8 cellular contexts compared by ENCODE assay signal in the genomic region with DNA sequence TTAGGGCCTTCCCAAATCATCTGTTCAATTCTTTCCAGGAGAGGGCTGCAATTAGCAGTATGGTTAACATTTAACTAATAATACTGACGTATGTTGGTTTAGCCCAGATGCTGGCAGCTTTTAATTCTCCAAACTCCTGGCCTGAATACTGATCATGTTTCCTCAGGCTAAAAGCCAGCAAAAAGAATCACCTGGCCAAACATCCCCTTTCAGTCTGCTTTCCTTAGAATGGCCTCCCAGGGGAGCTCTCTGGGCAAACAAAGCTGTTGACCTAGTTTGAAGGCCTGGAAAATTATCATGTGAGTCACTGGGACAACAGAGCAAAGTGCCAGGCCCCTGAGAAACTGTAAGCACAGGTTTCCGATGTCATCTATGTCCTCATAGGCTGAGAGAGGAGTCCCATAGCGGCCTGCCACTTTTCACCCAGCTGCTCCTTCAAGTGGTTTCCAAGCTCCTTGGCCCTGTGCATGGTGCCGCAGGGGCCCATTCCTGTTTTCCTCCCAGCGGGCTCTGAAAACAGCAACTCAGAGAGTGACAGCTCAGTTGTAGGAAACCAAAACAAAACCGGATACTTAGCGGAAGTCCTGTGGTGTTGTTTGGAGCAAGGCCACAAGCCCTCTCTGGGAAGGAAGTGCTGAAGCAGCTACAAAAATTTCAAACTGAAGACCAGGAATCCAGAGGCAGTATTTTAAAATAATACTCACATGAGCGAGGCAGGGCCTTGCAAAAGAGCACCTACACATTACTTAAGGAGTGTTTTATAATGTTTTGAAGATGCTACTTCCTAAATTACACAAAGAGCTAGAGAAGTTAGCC. TPM values are rescaled to one million over a fixed set of nuclear protein-coding genes. Genes with fewer than 3 reads are reported as not detected.
DNase-seq lines count a peak whose midpoint lies in the region; ATAC-seq, FAIRE-seq and TF ChIP-seq lines count a peak whose summit lies in the region.

No MANE protein-coding gene starts in this region.

- peaks cover 59% of the 10 kb centered on the region for H3K4me1 Mint-ChIP-seq in CD4-positive, alpha-beta T cell (ENCODE audit: low read depth)

- H3K23ac ChIP-seq in H1 (ENCODE audit: insufficient read length), result no peak overlapping the region

- H3K9ac ChIP-seq in H1 (replicated peaks in 1 of 4; ENCODE audit: extremely low read depth in 1 of 4, low read depth in 3 of 4, low read length in 3 of 4), result peak overlapping the region in 2 of 4 experiments; percentile 14 to 25; a peak in 2 of 7 replicates

- no peaks in the 10 kb centered on the region for H3K36me3 Mint-ChIP-seq in CD4-positive, alpha-beta T cell (ENCODE audit: low read depth)

- H3K4me1 ChIP-seq in H1 (replicated peaks in 1 of 4; ENCODE audit: control insufficient read depth in 3 of 4, insufficient read depth in 4 of 4, low read length in 3 of 4) (peaks cover 4 to 23% (median 7%) of the 10 kb centered on the region in 4 experiments; a peak in 6 of 7 replicates), lower lobe of right lung (peaks cover 70% of the 10 kb centered on the region)

- peak overlapping the region; percentile 95 for H3K27ac Mint-ChIP-seq in CD4-positive, alpha-beta T cell

- H3K56ac ChIP-seq in H1 (replicated peaks; ENCODE audit: insufficient read length, low read depth, low read length), result no peak overlapping the region

- peak in 9 of 10 experiments; percentile 18 to 49 (median 36) for DNase-seq in CD4-positive, alpha-beta T cell
- DNase-seq in HK-2 (ENCODE audit: unreplicated experiment) (peak; percentile 54), NCI-H774 (lab: John Stamatoyannopoulos, UW) (peak; percentile 97), H1 (ENCODE audit: low read depth in 1 of 2, low spot score in 2 of 2) (peak; percentile 74 to 78), lower lobe of right lung (peak; percentile 85)
- peak in 2 of 3 experiments; percentile 30 to 32 for DNase-seq in activated CD8-positive, alpha-beta memory T cell treated with anti-CD3 and anti-CD28 coated beads for 48 hours (ENCODE audit: low read depth in 2 of 3, low spot score in 2 of 3)
- DNase-seq in stimulated activated CD4-positive, alpha-beta T cell treated with anti-CD3 and anti-CD28 coated beads, TNF-alpha, amount 100 ng/mL, for 4 hours (ENCODE audit: low read depth in 3 of 3), result peak in 2 of 3 experiments; percentile 18 to 26

- no peaks in the 10 kb centered on the region; the same call in 1 of the 2 replicates for H3K23me2 ChIP-seq in H1 (ENCODE audit: low read depth, low read length)

- H3K4ac ChIP-seq in H1 (replicated peaks; ENCODE audit: insufficient read length, low read depth, low read length), result no peak overlapping the region

- peak; percentile 81 for FAIRE-seq in H1 (lab: Jason Lieb, UNC)

- H2BK15ac ChIP-seq in H1 (ENCODE audit: low read length), result no peak overlapping the region

- peak overlapping the region; percentile 30 for H2BK120ac ChIP-seq in H1 (replicated peaks; ENCODE audit: low read depth, low read length)

- peak overlapping the region; percentile 90 for H4K5ac ChIP-seq in H1 (ENCODE audit: insufficient read length, low read depth, low read length)

- H3K9me3 Mint-ChIP-seq in CD4-positive, alpha-beta T cell, result no peaks in the 10 kb centered on the region

- H3K4me3 ChIP-seq in H1 (ENCODE audit: extremely low read depth in 1 of 4, insufficient read depth in 2 of 4, low read depth in 3 of 4, low read length in 4 of 4), result peak overlapping the region in 1 of 4 experiments; percentile 40; a peak in 2 of 8 replicates
- H3K4me3 ChIP-seq in lower lobe of right lung, result peak overlapping the region; percentile 24

- no peaks in the 10 kb centered on the region for H3K27me3 Mint-ChIP-seq in CD4-positive, alpha-beta T cell

- peak; percentile 18 to 61 for TF ChIP-seq POLR2A in H1 (IDR thresholded peaks at IDR 0.05; ENCODE audit: control extremely low read depth in 1 of 2, low read depth in 2 of 2, low read length in 2 of 2)

- peak overlapping the region; percentile 71 for H3K27ac ChIP-seq in CD4-positive, alpha-beta T cell (ENCODE audit: low read depth, low read length)
- H3K27ac ChIP-seq in H1 (ENCODE audit: low read depth, low read length) (peak overlapping the region; percentile 78), lower lobe of right lung (peak overlapping the region; percentile 86)

- peak overlapping the region; percentile 54 for H3K18ac ChIP-seq in H1 (ENCODE audit: extremely low read depth, low read length)

- no peak overlapping the region for H2AK5ac ChIP-seq in H1 (ENCODE audit: low read depth, low read length)

- H3K36me3 ChIP-seq in H1 (ENCODE audit: control insufficient read depth in 2 of 4, insufficient read depth in 4 of 4, low read length in 3 of 4) (no peaks in the 10 kb centered on the region), lower lobe of right lung (no peaks in the 10 kb centered on the region)

- H3K27me3 ChIP-seq in CD4-positive, alpha-beta T cell (ENCODE audit: control insufficient read depth, insufficient read depth, low read length), result no peaks in the 10 kb centered on the region
- H3K27me3 ChIP-seq in H1 (replicated peaks in 1 of 4; ENCODE audit: control insufficient read depth in 3 of 4, extremely low read depth in 1 of 4, insufficient read depth in 3 of 4, low read length in 3 of 4), result no peaks in the 10 kb centered on the region
- H3K27me3 ChIP-seq in lower lobe of right lung (ENCODE audit: low read depth), result no peaks in the 10 kb centered on the region

- no peak overlapping the region for H3K14ac ChIP-seq in H1 (ENCODE audit: insufficient read length)

- H4K91ac ChIP-seq in H1 (replicated peaks; ENCODE audit: insufficient read length, low read length), result no peak overlapping the region

- H2BK5ac ChIP-seq in H1 (ENCODE audit: low read depth, low read length), result peak overlapping the region; percentile 91; the same call in 1 of the 2 replicates

- no peaks in the 10 kb centered on the region for H3K9me3 ChIP-seq in CD4-positive, alpha-beta T cell (ENCODE audit: control insufficient read depth, low read length)
- H3K9me3 ChIP-seq in H1 (ENCODE audit: insufficient read depth in 2 of 2, low read depth in 1 of 2, low read length in 1 of 2) (no peaks in the 10 kb centered on the region), lower lobe of right lung (no peaks in the 10 kb centered on the region)

- no peak overlapping the region; the same call in 1 of the 2 replicates for H2BK12ac ChIP-seq in H1 (ENCODE audit: low read depth, low read length)

- no peaks in the 10 kb centered on the region for H4K20me1 ChIP-seq in H1 (replicated peaks in 1 of 2; ENCODE audit: control insufficient read depth in 1 of 2, insufficient read depth in 2 of 2, low read length in 2 of 2)

- WGBS in H1 (ENCODE audit: extremely low coverage in 1 of 2, insufficient coverage in 1 of 2, insufficient read length in 1 of 2, insufficient replicate concordance in 2 of 2, low coverage in 1 of 2, low lambda C conversion rate in 2 of 2, missing lambda C conversion rate in 1 of 2), 2 experiments, result 10% methylated on average over 8 of the region's 8 CpGs; no CpG with 5 or more reads in 1 of the 2 experiments

- TF ChIP-seq CTCF in CD4-positive, alpha-beta T cell (IDR thresholded peaks at IDR 0.05), result no peak
- TF ChIP-seq CTCF in H1 (IDR thresholded peaks at IDR 0.05; ENCODE audit: control extremely low read depth in 1 of 3, insufficient read depth in 1 of 3, low read depth in 1 of 3, low read length in 3 of 3), result peak in 1 of 3 experiments; percentile 14; a peak in 1 of 4 replicates
- peak; percentile 29 for TF ChIP-seq CTCF in lower lobe of right lung (IDR thresholded peaks at IDR 0.05)

- intact Hi-C loops in CD4-positive, alpha-beta T cell (cut with DNase I, micrococcal nuclease), result loop anchor here (1.0 to 5.0 kb wide), 4 partner anchors 14 to 85 kb away; partner anchors contain the start of gene RAB11A (in 1 of the 2)
- intact Hi-C loops in lower lobe of right lung (cut with DNase I), result no loop called here

- no peaks in the 10 kb centered on the region for H3K79me1 ChIP-seq in H1 (ENCODE audit: low read depth, low read length)

- H4K8ac ChIP-seq in H1 (ENCODE audit: extremely low read depth, insufficient read depth, low read length), result no peak overlapping the region; the same call in 1 of the 2 replicates

- peak; percentile 52 for ATAC-seq in CD4-positive, alpha-beta T cell (ENCODE audit: poor library complexity)
- ATAC-seq in lower lobe of right lung (peak; percentile 96), GM21528 (IDR thresholded peaks at IDR 0.05; ENCODE audit: low FRiP score, unreplicated experiment) (no peak)

- TF ChIP-seq EP300 in H1 (IDR thresholded peaks at IDR 0.05; ENCODE audit: borderline replicate concordance in 1 of 2, low read depth in 2 of 2, low read length in 2 of 2), result peak in 1 of 2 experiments; percentile 68; a peak in 1 of 3 replicates

- no peaks in the 10 kb centered on the region for H3K79me2 ChIP-seq in H1 (ENCODE audit: control insufficient read depth in 1 of 2, insufficient read depth in 2 of 2, low read length in 2 of 2)

- no peak overlapping the region for H2AFZ ChIP-seq in H1 (ENCODE audit: low read length)

- CTCF ChIA-PET in CD4-positive, alpha-beta T cell (lab: Charles Lee), result interaction anchor here (0.6 to 2.5 kb wide), 7 partner anchors 9 to 348 kb away, joined by 3 to 14 read pairs (median 6); no protein-coding TSS in a partner anchor
- CTCF ChIA-PET in H1 (lab: Charles Lee; ENCODE audit: partially characterized antibody), result interaction anchor here (0.9 to 10.6 kb wide), 13 partner anchors 9 to 237 kb away, joined by 3 to 134 read pairs (median 5); no protein-coding TSS in a partner anchor

- POLR2A ChIA-PET in CD4-positive, alpha-beta T cell (lab: Charles Lee), result interaction anchor here (0.8 to 4.7 kb wide), 15 partner anchors 9 to 528 kb away, joined by 3 to 60 read pairs (median 6); partner anchors contain the start of genes DENND4A, INTS14, RAB11A and RNU5B-1
- POLR2A ChIA-PET in H1 (lab: Charles Lee; ENCODE audit: partially characterized antibody), result interaction anchor here (0.7 to 1.9 kb wide), 5 partner anchors 9 to 222 kb away, joined by 3 to 16 read pairs (median 4); partner anchors contain the start of genes INTS14 and RAB11A

- H3K4me2 ChIP-seq in H1 (ENCODE audit: insufficient read depth in 1 of 2, low read depth in 2 of 2, low read length in 2 of 2), result peak overlapping the region; percentile 38 to 52

- TF ChIP-seq RAD21 in H1 (IDR thresholded peaks at IDR 0.05 in 1 of 2, conservative IDR thresholded peaks at IDR 0.05 in 1 of 2; ENCODE audit: low read depth in 2 of 2, low read length in 2 of 2), result peak in 1 of 2 experiments; percentile 20; a peak in 1 of 4 replicates

- H3K4me3 Mint-ChIP-seq in CD4-positive, alpha-beta T cell, result peak overlapping the region; percentile 82

- no peak overlapping the region for H2BK20ac ChIP-seq in H1 (ENCODE audit: low read length)

RNA-seq across cellular contexts. Expression of gene RAB11A, which starts 36.5 kb away (rescaled TPM):
- 100 to 1,000 TPM in 1 of 2 experiments, 10 to 100 TPM in 1; 98.5 to 102 TPM for total RNA-seq in CD4-positive, alpha-beta T cell
- 247 and 254 TPM in 2 replicates for total RNA-seq in H1 (2021; fragmentation: NEBNext Ultra II Directional; extraction: Animal tissue kit (Norgen Biotek cat#: 25700))
- polyA plus RNA-seq in H1 (2011; rRNA removed), result 141 and 211 TPM in 2 replicates
- polyA plus RNA-seq in H1 (2011; cell fraction: cytosol; rRNA removed), result 272 TPM
- 63.0 TPM for polyA plus RNA-seq in H1 (2011; cell fraction: nucleus; rRNA removed)
- 251 to 406 TPM (median 294 TPM) in 4 replicates for polyA plus RNA-seq in H1 (2012, experiment 1 of 2)
- polyA plus RNA-seq in H1 (2012, experiment 2 of 2), result 121 TPM
- 211 TPM for polyA plus RNA-seq in H1 (2013, experiment 1 of 2)
- polyA plus RNA-seq in H1 (2013, experiment 2 of 2), result 229 TPM
- 212 and 347 TPM in 2 replicates for polyA minus RNA-seq in H1 (2011; rRNA and poly(A)+ RNA removed)
- 74.1 TPM for polyA minus RNA-seq in H1 (2011; cell fraction: cytosol; rRNA and poly(A)+ RNA removed)
- polyA minus RNA-seq in H1 (2011; cell fraction: nucleus; rRNA and poly(A)+ RNA removed), result 32.8 TPM
- 218 TPM for total RNA-seq in lower lobe of right lung

RNA-seq across cellular contexts. Expression of gene DENND4A, which starts 40.7 kb away (rescaled TPM):
- 10 to 100 TPM; 64.1 to 69.6 TPM for total RNA-seq in CD4-positive, alpha-beta T cell
- total RNA-seq in H1 (2021; fragmentation: NEBNext Ultra II Directional; extraction: Animal tissue kit (Norgen Biotek cat#: 25700)), result 4.7 and 6.1 TPM in 2 replicates
- polyA plus RNA-seq in H1 (2011; rRNA removed), result 0.86 and 1.3 TPM in 2 replicates
- 1.5 TPM for polyA plus RNA-seq in H1 (2011; cell fraction: cytosol; rRNA removed)
- polyA plus RNA-seq in H1 (2011; cell fraction: nucleus; rRNA removed), result 1.3 TPM
- polyA plus RNA-seq in H1 (2012, experiment 1 of 2), result 1.3 to 3.0 TPM (median 1.9 TPM) in 4 replicates
- polyA plus RNA-seq in H1 (2012, experiment 2 of 2), result 0.07 TPM
- 3.0 TPM for polyA plus RNA-seq in H1 (2013, experiment 1 of 2)
- polyA plus RNA-seq in H1 (2013, experiment 2 of 2), result 2.7 TPM
- 8.1 and 11.8 TPM in 2 replicates for polyA minus RNA-seq in H1 (2011; rRNA and poly(A)+ RNA removed)
- 3.9 TPM for polyA minus RNA-seq in H1 (2011; cell fraction: cytosol; rRNA and poly(A)+ RNA removed)
- polyA minus RNA-seq in H1 (2011; cell fraction: nucleus; rRNA and poly(A)+ RNA removed), result 16.4 TPM
- total RNA-seq in lower lobe of right lung, result 34.6 TPM

Comparison
In these comparisons a context has a peak if more than half of its experiments do, and no peak if none do; other contexts are left out.
1. DNase-seq: peak in every context shown above with its lines; median percentile 97 in NCI-H774; 85 in lower lobe of right lung; 76 in H1; 54 in HK-2; 36 in CD4-positive, alpha-beta T cell; 31 in activated CD8-positive, alpha-beta memory T cell treated with anti-CD3 and anti-CD28 coated beads for 48 hours; 22 in stimulated activated CD4-positive, alpha-beta T cell treated with anti-CD3 and anti-CD28 coated beads, TNF-alpha, amount 100 ng/mL, for 4 hours.